Comparison of ENCODE assay signal across 9 cellular contexts in genomic region chr5:72597456-72597948, GRCh38.
DNase-seq lines count a peak whose midpoint lies in the region; ATAC-seq, FAIRE-seq and TF ChIP-seq lines count a peak whose summit lies in the region.
"Had no signal": no experiment of that assay in that cellular context is flagged by ENCODE, and none has a peak within 500 bp of the region (broad histone marks: within the 10 kb centered on the region; RNA-seq: fewer than 3 reads in every experiment).

No MANE protein-coding gene starts in this region.

- in situ Hi-C loops in brain microvascular endothelial cell (cut with HindIII; ENCODE audit: low pct_ligation_motif_present, low sequenced_read_pairs): no loop called here
- in situ Hi-C loops in HAP-1 (cut with MboI; ENCODE audit: low sequenced_read_pairs): no loop called here

- H3K9me3 ChIP-seq in upper lobe of right lung (peaks cover 4% of the 10 kb centered on the region), HAP-1 (no peaks in the 10 kb centered on the region; the same call in 1 of the 2 replicates)

- H3K4me1 ChIP-seq in upper lobe of right lung (peaks cover 27% of the 10 kb centered on the region), HAP-1 (no peaks in the 10 kb centered on the region; the same call in 1 of the 2 replicates)

- ATAC-seq in upper lobe of right lung: peak; percentile 49
- no peak for ATAC-seq in HG03139 (IDR thresholded peaks at IDR 0.05; ENCODE audit: unreplicated experiment)

- intact Hi-C loops in upper lobe of right lung (cut with DNase I): no loop called here

- H3K27ac ChIP-seq in brain microvascular endothelial cell: peak overlapping the region; percentile 99
- H3K27ac ChIP-seq in upper lobe of right lung: peak overlapping the region; percentile 64

- TF ChIP-seq CTCF in brain microvascular endothelial cell (IDR thresholded peaks at IDR 0.05; ENCODE audit: low read depth, low read length, missing control alignments): no peak
- TF ChIP-seq CTCF in kidney epithelial cell (IDR thresholded peaks at IDR 0.05; ENCODE audit: insufficient read depth, low read length, poor library complexity, severe bottlenecking): no peak
- no peak for TF ChIP-seq CTCF in upper lobe of right lung (IDR thresholded peaks at IDR 0.05)

- FAIRE-seq in GM12891 (lab: Jason Lieb, UNC): no peak

- no peak for TF ChIP-seq POLR2A in GM12891 (IDR thresholded peaks at IDR 0.05; ENCODE audit: low read depth, low read length)

- DNase-seq in NCI-H82 (lab: John Stamatoyannopoulos, UW) (peak; percentile 5), NCI-H82 treated with DMSO at 0.1 percent for 48 hours (lab: John Stamatoyannopoulos, UW; ENCODE audit: unreplicated experiment) (no peak), brain microvascular endothelial cell (peak; percentile 94), kidney epithelial cell (ENCODE audit: low read depth) (peak; percentile 70), upper lobe of right lung (no peak), HAP-1 (ENCODE audit: low spot score in 2 of 2) (no peak), GM12891 (ENCODE audit: insufficient read length, low spot score) (no peak)
- DNase-seq: foreskin melanocyte had no signal

- H3K4me3 ChIP-seq in brain microvascular endothelial cell (ENCODE audit: low read depth, low read length) (no peak overlapping the region), kidney epithelial cell (ENCODE audit: low read depth, low read length) (no peak overlapping the region), upper lobe of right lung (no peak overlapping the region), HAP-1 (no peak overlapping the region)

- no peaks in the 10 kb centered on the region for H3K27me3 ChIP-seq in brain microvascular endothelial cell (replicated peaks)
- H3K27me3 ChIP-seq in kidney epithelial cell (ENCODE audit: control insufficient read depth, insufficient read depth, low read length): no peaks in the 10 kb centered on the region
- no peaks in the 10 kb centered on the region for H3K27me3 ChIP-seq in upper lobe of right lung
- H3K27me3 ChIP-seq in HAP-1 (ENCODE audit: low read depth): no peaks in the 10 kb centered on the region

- H3K36me3 ChIP-seq in brain microvascular endothelial cell (replicated peaks): no peaks in the 10 kb centered on the region
- no peaks in the 10 kb centered on the region for H3K36me3 ChIP-seq in kidney epithelial cell (ENCODE audit: control insufficient read depth, insufficient read depth, low read length)
- no peaks in the 10 kb centered on the region for H3K36me3 ChIP-seq in upper lobe of right lung
- H3K36me3 ChIP-seq in HAP-1 (replicated peaks): no peaks in the 10 kb centered on the region

TF ChIP-seq in GM12891, 5 proteins besides CTCF, POLR2A, EP300 and RAD21:
- TF ChIP-seq POU2F2 (IDR thresholded peaks at IDR 0.05; ENCODE audit: low read depth, low read length) (no peak), TAF1 (IDR thresholded peaks at IDR 0.05; ENCODE audit: low read depth, low read length) (no peak), SPI1 (IDR thresholded peaks at IDR 0.05; ENCODE audit: low read depth, low read length) (no peak), POLR2AphosphoS5 (IDR thresholded peaks at IDR 0.05; ENCODE audit: low read depth, low read length) (no peak), PAX5 (IDR thresholded peaks at IDR 0.05; ENCODE audit: insufficient read depth, low read length, severe bottlenecking) (no peak)
TF ChIP-seq in GM12891: peak in this region for 0.

Comparison
In these comparisons a context has a peak if more than half of its experiments do, and no peak if none do; other contexts are left out.
1. DNase-seq: peak in NCI-H82 (single experiment), brain microvascular endothelial cell (single experiment) and kidney epithelial cell (single experiment); none in NCI-H82 treated with DMSO at 0.1 percent for 48 hours (single experiment), upper lobe of right lung (single experiment), HAP-1 (0 of 2) and GM12891 (single experiment).